Comparison of ENCODE assay signal across 8 cellular contexts in the genomic region with DNA sequence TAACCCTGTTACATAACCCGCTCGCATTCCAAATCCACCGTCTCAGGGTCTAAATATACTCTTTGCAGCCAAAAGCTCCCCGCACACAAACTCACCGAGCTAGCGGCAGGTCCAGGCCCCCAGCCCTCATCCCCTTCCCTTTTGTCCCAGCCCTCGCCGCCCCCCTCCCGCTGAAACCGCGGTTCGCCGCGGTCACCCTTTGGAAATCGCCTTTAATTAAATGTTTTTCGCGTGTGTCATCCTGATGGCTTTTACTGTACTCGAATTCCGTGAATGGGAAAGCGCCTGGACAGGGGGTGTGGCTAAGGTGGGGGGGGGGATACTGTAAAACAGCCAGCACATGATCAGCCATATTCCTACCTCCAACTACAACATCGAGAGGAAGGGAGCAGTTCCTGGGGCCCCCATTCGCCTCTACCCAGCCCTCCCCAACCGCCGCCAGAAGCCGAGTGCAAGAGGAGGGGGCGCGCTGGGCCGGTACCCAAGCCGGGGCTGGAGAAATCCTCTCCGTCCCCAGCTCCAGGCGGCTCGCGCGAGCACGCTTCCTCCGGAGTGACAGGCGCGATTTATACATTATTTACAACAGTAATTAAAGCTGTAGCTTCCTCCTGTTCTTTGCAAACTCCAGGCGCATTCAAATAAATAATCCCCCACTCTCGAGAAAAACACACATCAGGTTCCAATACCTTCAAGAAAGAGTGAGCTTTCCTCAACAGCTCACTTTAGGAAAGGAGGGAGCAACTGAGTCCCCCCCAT. TPM values are rescaled to one million over a fixed set of nuclear protein-coding genes. Genes with fewer than 3 reads are reported as not detected.
DNase-seq lines count a peak whose midpoint lies in the region; ATAC-seq and TF ChIP-seq lines count a peak whose summit lies in the region.

No MANE protein-coding gene starts in this region.

- DNase-seq in NCI-H510A treated with DMSO at 0.1 percent for 48 hours (lab: John Stamatoyannopoulos, UW): peak; percentile 17
- DNase-seq in NCI-H510A (lab: John Stamatoyannopoulos, UW): no peak
- DNase-seq in NCI-H524 (lab: John Stamatoyannopoulos, UW): peak; percentile 62 to 73
- peak; percentile 32 for DNase-seq in lung (ENCODE audit: low spot score)
- no peak for DNase-seq in upper lobe of right lung

- peaks cover 27% of the 10 kb centered on the region for H3K27me3 ChIP-seq in ectodermal cell (ENCODE audit: control insufficient read depth, insufficient read depth, low read length, poor library complexity, severe bottlenecking)
- H3K27me3 ChIP-seq in lung (ENCODE audit: control insufficient read depth, insufficient read depth): no peaks in the 10 kb centered on the region
- H3K27me3 ChIP-seq in upper lobe of right lung: peaks cover 10% of the 10 kb centered on the region

- H3K36me3 ChIP-seq in ectodermal cell (ENCODE audit: control insufficient read depth, insufficient read depth, low read length) (no peaks in the 10 kb centered on the region), lung (ENCODE audit: control insufficient read depth in 2 of 2, insufficient read depth in 2 of 2, low read length in 2 of 2) (no peaks in the 10 kb centered on the region), upper lobe of right lung (no peaks in the 10 kb centered on the region)

- 0 to 1% methylated on average over 39 to 40 of the region's 40 CpGs for WGBS in ectodermal cell, 2 experiments
- WGBS in lung, 2 donors: 1% methylated on average over 40 of the region's 40 CpGs

- TF ChIP-seq CTCF in lung (IDR thresholded peaks at IDR 0.05; ENCODE audit: control extremely low read depth, extremely low read depth) (no peak), upper lobe of right lung (IDR thresholded peaks at IDR 0.05) (no peak)

- H3K4me1 ChIP-seq in ectodermal cell (ENCODE audit: control insufficient read depth, insufficient read depth, low read length) (no peaks in the 10 kb centered on the region), lung (ENCODE audit: control insufficient read depth in 2 of 2, insufficient read depth in 2 of 2, low read length in 2 of 2) (peaks cover 6 to 7% of the 10 kb centered on the region in 2 donors), upper lobe of right lung (no peaks in the 10 kb centered on the region)

- intact Hi-C loops in upper lobe of right lung (cut with DNase I): no loop called here

- ATAC-seq in lung (ENCODE audit: insufficient read depth, low FRiP score) (peak; percentile 45), upper lobe of right lung (peak; percentile 60), GM18867 (IDR thresholded peaks at IDR 0.05; ENCODE audit: unreplicated experiment) (no peak), GM19452 (IDR thresholded peaks at IDR 0.05; ENCODE audit: unreplicated experiment) (no peak)

- H3K9me3 ChIP-seq in ectodermal cell (ENCODE audit: control insufficient read depth, low read length) (no peaks in the 10 kb centered on the region), lung (ENCODE audit: control insufficient read depth in 2 of 2, insufficient read depth in 1 of 2, low read length in 1 of 2) (no peaks in the 10 kb centered on the region), upper lobe of right lung (no peaks in the 10 kb centered on the region)

- H3K27ac ChIP-seq in ectodermal cell (ENCODE audit: insufficient read depth, low read depth, low read length, poor library complexity, severe bottlenecking) (no peak overlapping the region), lung (ENCODE audit: low read depth in 1 of 2, low read length in 1 of 2) (no peak overlapping the region), upper lobe of right lung (no peak overlapping the region)

- H3K4me3 ChIP-seq in ectodermal cell (ENCODE audit: insufficient read depth, low read depth, low read length) (peak overlapping the region; percentile 60), lung (peak overlapping the region; percentile 57), upper lobe of right lung (peak overlapping the region; percentile 59)

RNA-seq across cellular contexts. Expression of gene RORA, which starts 1.7 kb away (rescaled TPM):
- 5.2 TPM for polyA plus RNA-seq in ectodermal cell (2013, experiment 1 of 4)
- 5.4 TPM for polyA plus RNA-seq in ectodermal cell (2013, experiment 2 of 4)
- polyA plus RNA-seq in ectodermal cell (2013, experiment 3 of 4): 4.6 TPM
- polyA plus RNA-seq in ectodermal cell (2013, experiment 4 of 4): 4.9 TPM
- total RNA-seq in lung (100 to 1,000 TPM in 1 of 2 donors, 10 to 100 TPM in 1; 25.0 to 111 TPM), upper lobe of right lung (34.6 TPM)
- 1 to 10 TPM; 3.4 to 5.6 TPM for polyA plus RNA-seq in lung

Comparison
In these comparisons a context has a peak if more than half of its experiments do, and no peak if none do; other contexts are left out.
1. DNase-seq: peak in NCI-H510A treated with DMSO at 0.1 percent for 48 hours (single experiment), NCI-H524 (2 of 2) and lung (single experiment); none in NCI-H510A (single experiment) and upper lobe of right lung (single experiment).
2. ATAC-seq: peak in lung (single experiment) and upper lobe of right lung (single experiment); none in GM18867 (single experiment) and GM19452 (single experiment).
3. Peak in every context shown above with its lines, with median percentiles within 50 percentile points of each other: H3K4me3 ChIP-seq.